15 cellular contexts compared by ENCODE assay signal in the genomic region with DNA sequence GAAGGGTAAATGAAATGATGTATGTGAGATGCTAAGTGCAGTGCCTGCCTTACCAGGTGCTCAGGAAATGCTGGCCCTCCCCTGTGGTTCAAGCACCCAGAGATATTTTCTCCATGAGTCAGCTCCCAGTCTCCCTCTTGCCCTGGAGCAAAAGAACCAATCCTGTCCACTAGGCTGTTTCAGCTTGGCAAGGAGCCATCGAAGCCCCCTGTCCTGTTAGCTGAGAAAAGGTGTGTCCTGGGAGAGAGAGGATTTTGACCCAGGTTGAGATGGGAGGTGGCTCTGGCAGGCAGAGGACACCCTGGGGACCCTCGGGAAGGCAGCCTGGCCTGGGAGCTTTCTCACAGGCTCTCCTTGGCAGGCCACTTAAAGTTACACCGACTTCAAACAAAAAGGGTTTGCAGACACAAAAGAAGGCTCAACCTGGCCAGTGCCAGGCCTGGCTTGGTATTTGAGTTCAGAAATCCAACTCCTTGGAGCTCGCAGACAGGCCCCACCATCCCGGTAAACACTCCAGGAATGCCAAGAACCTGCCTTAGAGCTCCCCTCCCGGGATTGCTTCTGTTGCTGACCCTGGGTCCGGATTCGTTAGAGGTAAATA. TPM values are rescaled to one million over a fixed set of nuclear protein-coding genes. Genes with fewer than 3 reads are reported as not detected.
DNase-seq lines count a peak whose midpoint lies in the region; ATAC-seq and TF ChIP-seq lines count a peak whose summit lies in the region.
"Had no signal": no experiment of that assay in that cellular context is flagged by ENCODE, and none has a peak within 500 bp of the region (broad histone marks: within the 10 kb centered on the region; RNA-seq: fewer than 3 reads in every experiment).

No MANE protein-coding gene starts in this region.

- H3K4me1 ChIP-seq in iPS-15b (ENCODE audit: control insufficient read depth, insufficient read depth, low read length), result peaks cover 35% of the 10 kb centered on the region
- peaks cover 24% of the 10 kb centered on the region for H3K4me1 ChIP-seq in smooth muscle cell (ENCODE audit: low read depth)
- H3K4me1 ChIP-seq in adrenal gland (replicated peaks in 1 of 2), result no peaks in the 10 kb centered on the region
- H3K4me1 ChIP-seq: testis had no signal

- no peaks in the 10 kb centered on the region for H3K36me3 ChIP-seq in iPS-15b (ENCODE audit: control insufficient read depth, insufficient read depth, low read length)
- H3K36me3 ChIP-seq in smooth muscle cell (ENCODE audit: low read depth), result no peaks in the 10 kb centered on the region
- no peaks in the 10 kb centered on the region for H3K36me3 ChIP-seq in adrenal gland (replicated peaks in 1 of 2)
- H3K36me3 ChIP-seq: sigmoid colon had no signal

- intact Hi-C loops in adrenal gland (cut with DNase I), result no loop called here

- H3K27ac ChIP-seq in smooth muscle cell (ENCODE audit: low read depth) (peak overlapping the region; percentile 10), adrenal gland (no peak overlapping the region)
- H3K27ac ChIP-seq: testis had no signal

- H3K4me3 ChIP-seq in iPS-15b (ENCODE audit: low read depth, low read length) (no peak overlapping the region), smooth muscle cell (no peak overlapping the region), adrenal gland (no peak overlapping the region)
- H3K4me3 ChIP-seq: sigmoid colon, testis had no signal

- H3K9me3 ChIP-seq in iPS-15b (ENCODE audit: control insufficient read depth, insufficient read depth, low read length), result no peaks in the 10 kb centered on the region
- no peaks in the 10 kb centered on the region for H3K9me3 ChIP-seq in smooth muscle cell (replicated peaks; ENCODE audit: low read depth)
- H3K9me3 ChIP-seq in adrenal gland (replicated peaks in 1 of 3), result no peaks in the 10 kb centered on the region
- H3K9me3 ChIP-seq: testis had no signal

- H2AFZ ChIP-seq in smooth muscle cell (ENCODE audit: low read depth), result no peak overlapping the region

- TF ChIP-seq POLR2A in adrenal gland (IDR thresholded peaks at IDR 0.05), result no peak

- H3K4me2 ChIP-seq in smooth muscle cell, result no peak overlapping the region

- DNase-seq in HS-5 (ENCODE audit: low read depth) (peak; percentile 33), SW 1271 (lab: John Stamatoyannopoulos, UW) (peak; percentile 15 to 66), smooth muscle cell (lab: John Stamatoyannopoulos, UW; ENCODE audit: unreplicated experiment) (no peak), occipital lobe (lab: John Stamatoyannopoulos, UW) (no peak), NCI-H748 (lab: John Stamatoyannopoulos, UW; ENCODE audit: unreplicated experiment) (no peak), adrenal gland (no peak)
- DNase-seq: activated CD4-positive, alpha-beta T cell treated with anti-CD3 and anti-CD28 coated beads, Interleukin-2, amount 50 U/mL, for 4 hours; CD8-positive, alpha-beta memory T cell; cerebellar nuclear complex; NCI-H1436 treated with DMSO at 0.1 percent for 48 hours; sigmoid colon; T-cell; testis had no signal

- H3K79me2 ChIP-seq in smooth muscle cell (ENCODE audit: low read depth), result no peaks in the 10 kb centered on the region

- H3K27me3 ChIP-seq in iPS-15b (ENCODE audit: control insufficient read depth, insufficient read depth, low read length) (peaks cover 30% of the 10 kb centered on the region), smooth muscle cell (ENCODE audit: low read depth) (peaks cover 25% of the 10 kb centered on the region), adrenal gland (no peaks in the 10 kb centered on the region)
- H3K27me3 ChIP-seq: sigmoid colon, testis had no signal

- H3F3A ChIP-seq in smooth muscle cell (ENCODE audit: low read depth), result no peaks in the 10 kb centered on the region

- no peak for ATAC-seq in GM18873 (IDR thresholded peaks at IDR 0.05; ENCODE audit: low FRiP score, unreplicated experiment)
- ATAC-seq: T-cell had no signal

- WGBS in smooth muscle cell (ENCODE audit: low lambda C conversion rate), result 41% methylated on average over 8 of the region's 8 CpGs
- WGBS in adrenal gland, 4 donors, result 66 to 83% (median 70%) methylated on average over 8 of the region's 8 CpGs

- no peaks in the 10 kb centered on the region for H4K20me1 ChIP-seq in smooth muscle cell (ENCODE audit: low read depth)

- H3K9ac ChIP-seq in iPS-15b (ENCODE audit: low read depth, low read length), result peak overlapping the region; percentile 37
- H3K9ac ChIP-seq in smooth muscle cell (ENCODE audit: low read depth), result no peak overlapping the region

- TF ChIP-seq CTCF in smooth muscle cell (IDR thresholded peaks at IDR 0.05; ENCODE audit: borderline replicate concordance, insufficient read depth, poor library complexity, severe bottlenecking) (no peak), adrenal gland (IDR thresholded peaks at IDR 0.05) (no peak)

RNA-seq across cellular contexts. Expression of gene NTN1, which starts 29.6 kb away (rescaled TPM):
- total RNA-seq in smooth muscle cell (0.13 and 0.72 TPM in 2 replicates), occipital lobe (1.1 TPM), adrenal gland (under 1 TPM; 0.12 to 0.72 (median 0.28) TPM)
- polyA plus RNA-seq in smooth muscle cell (0.07 TPM in 1 of 2 replicates, not detected in the other), adrenal gland (under 1 TPM; 0.13 to 0.84 (median 0.24) TPM)
- polyA plus RNA-seq: CD8-positive, alpha-beta memory T cell had no signal

Comparison
In these comparisons a context has a peak if more than half of its experiments do, and no peak if none do; other contexts are left out.
1. DNase-seq: peak in HS-5 (single experiment) and SW 1271 (2 of 2); none in smooth muscle cell (single experiment), occipital lobe (single experiment), NCI-H748 (single experiment) and adrenal gland (0 of 7).